Comparison of ENCODE assay signal across 8 cellular contexts in genomic region chr6:157314705-157315321, GRCh38. TPM values are rescaled to one million over a fixed set of nuclear protein-coding genes. Genes with fewer than 3 reads are reported as not detected.
DNase-seq lines count a peak whose midpoint lies in the region; ATAC-seq and TF ChIP-seq lines count a peak whose summit lies in the region.

No MANE protein-coding gene starts in this region.

- no peak overlapping the region for H3K27ac ChIP-seq in 22Rv1
- no peak overlapping the region for H3K27ac ChIP-seq in gastroesophageal sphincter

- H3K9me3 ChIP-seq in gastroesophageal sphincter, result no peaks in the 10 kb centered on the region

- TF ChIP-seq POLR2A in gastroesophageal sphincter (IDR thresholded peaks at IDR 0.05), result no peak

- intact Hi-C loops in sciatic nerve (cut with DNase I), result loop anchor here (10.0 kb wide), 1 partner anchor 350 kb away; no protein-coding TSS in a partner anchor

- H3K4me3 ChIP-seq in gastroesophageal sphincter, result no peak overlapping the region

- ATAC-seq in GM18502 (IDR thresholded peaks at IDR 0.05; ENCODE audit: poor library complexity, unreplicated experiment), result peak; percentile 88
- ATAC-seq in HG02981 (IDR thresholded peaks at IDR 0.05; ENCODE audit: unreplicated experiment), result peak; percentile 85
- ATAC-seq in gastroesophageal sphincter, result no peak
- peak; percentile 80 for ATAC-seq in sciatic nerve

- DNase-seq in SW480 (ENCODE audit: low spot score), result peak; percentile 73
- DNase-seq in sciatic nerve (ENCODE audit: low spot score), result no peak
- no peak for DNase-seq in COLO668 (lab: John Stamatoyannopoulos, UW; ENCODE audit: unreplicated experiment)
- no peak for DNase-seq in NCI-H510A treated with DMSO at 0.1 percent for 48 hours (lab: John Stamatoyannopoulos, UW)

- no peaks in the 10 kb centered on the region for H3K27me3 ChIP-seq in gastroesophageal sphincter

- peaks cover 0 to 22% (median 5%) of the 10 kb centered on the region in 3 donors for H3K4me1 ChIP-seq in gastroesophageal sphincter

- TF ChIP-seq CTCF in 22Rv1 (IDR thresholded peaks at IDR 0.05) (peak; percentile 93), gastroesophageal sphincter (IDR thresholded peaks at IDR 0.05) (peak; percentile 62 to 83 (median 72))

- 6 to 22% methylated on average over 7 of the region's 7 CpGs for WGBS in gastroesophageal sphincter (ENCODE audit: low coverage in 1 of 2), 2 donors

- no peak for TF ChIP-seq EP300 in gastroesophageal sphincter (IDR thresholded peaks at IDR 0.05)

- H3K36me3 ChIP-seq in gastroesophageal sphincter, result peaks cover 0 to 55% of the 10 kb centered on the region in 2 donors

RNA-seq across cellular contexts. Expression of gene TMEM242, which starts 8.5 kb away (rescaled TPM):
- total RNA-seq in gastroesophageal sphincter (1 to 10 TPM; 6.6 to 8.4 (median 7.6) TPM), sciatic nerve (13.2 TPM)
